Comparison of ENCODE assay signal across 18 cellular contexts in genomic region chr7:6416516-6417145, GRCh38. TPM values are rescaled to one million over a fixed set of nuclear protein-coding genes. Genes with fewer than 3 reads are reported as not detected.
DNase-seq lines count a peak whose midpoint lies in the region; ATAC-seq, FAIRE-seq and TF ChIP-seq lines count a peak whose summit lies in the region.
"Had no signal": no experiment of that assay in that cellular context is flagged by ENCODE, and none has a peak within 500 bp of the region (broad histone marks: within the 10 kb centered on the region; RNA-seq: fewer than 3 reads in every experiment).

No MANE protein-coding gene starts in this region.

- peaks cover 48% of the 10 kb centered on the region for H3K36me3 Mint-ChIP-seq in stimulated activated naive CD8-positive, alpha-beta T cell treated with anti-CD3 and anti-CD28 coated beads, Interleukin-15, Interleukin-2, amounts not matched to agents 100 ng/mL and 50 ng/mL, for 24 hours (ENCODE audit: low read depth)
- peaks cover 8% of the 10 kb centered on the region for H3K36me3 Mint-ChIP-seq in glutamatergic neuron (ENCODE audit: unreplicated experiment)
- H3K36me3 Mint-ChIP-seq in stimulated activated naive B cell treated with anti-CD40 and anti-IgM and Interleukin-4, amounts not matched to agents 10 μg/mL and 1 μg/mL and 100 μg/mL, for 72 hours = peaks cover 37 to 52% of the 10 kb centered on the region in 2 donors

- no peaks in the 10 kb centered on the region for H3K27me3 Mint-ChIP-seq in stimulated activated naive CD8-positive, alpha-beta T cell treated with anti-CD3 and anti-CD28 coated beads, Interleukin-15, Interleukin-2, amounts not matched to agents 100 ng/mL and 50 ng/mL, for 24 hours
- H3K27me3 Mint-ChIP-seq in stimulated activated naive CD8-positive, alpha-beta T cell treated with anti-CD3 and anti-CD28 coated beads, Interleukin-15, amount 100 ng/mL, for 72 hours = no peaks in the 10 kb centered on the region
- peaks cover 7% of the 10 kb centered on the region for H3K27me3 Mint-ChIP-seq in glutamatergic neuron (ENCODE audit: unreplicated experiment)
- no peaks in the 10 kb centered on the region for H3K27me3 Mint-ChIP-seq in stimulated activated naive B cell treated with anti-CD40 and anti-IgM and Interleukin-4, amounts not matched to agents 10 μg/mL and 1 μg/mL and 100 μg/mL, for 72 hours
- H3K27me3 Mint-ChIP-seq: activated CD4-positive, alpha-beta T cell treated with anti-CD3 and anti-CD28 coated beads, Interleukin-2, amount 10 ng/mL, durations not matched to agents 24 days and 14 days; memory B cell had no signal

- no peak for DNase-seq in stimulated activated naive CD8-positive, alpha-beta T cell treated with anti-CD3 and anti-CD28 coated beads, Interleukin-15, amount 100 ng/mL, for 72 hours
- DNase-seq in glutamatergic neuron = no peak
- no peak for DNase-seq in urothelium cell line (ENCODE audit: low spot score)
- no peak for DNase-seq in stimulated activated naive B cell treated with anti-CD40 and anti-IgM and Interleukin-4, amounts not matched to agents 10 μg/mL and 1 μg/mL and 100 μg/mL, for 72 hours
- DNase-seq: activated CD4-positive, alpha-beta T cell treated with anti-CD3 and anti-CD28 coated beads, Interleukin-2, amount 10 ng/mL, durations not matched to agents 24 days and 14 days; anterior cingulate cortex; GOT3; NCI-H2107; NCI-H774; nucleus accumbens; Right ventricle myocardium superior; stomach had no signal

- no peak for TF ChIP-seq CTCF in glutamatergic neuron (IDR thresholded peaks at IDR 0.05; ENCODE audit: partially characterized antibody, unreplicated experiment)

- H3K4me3 Mint-ChIP-seq in stimulated activated naive CD8-positive, alpha-beta T cell treated with anti-CD3 and anti-CD28 coated beads, Interleukin-15, Interleukin-2, amounts not matched to agents 100 ng/mL and 50 ng/mL, for 24 hours = no peak overlapping the region
- H3K4me3 Mint-ChIP-seq in stimulated activated naive CD8-positive, alpha-beta T cell treated with anti-CD3 and anti-CD28 coated beads, Interleukin-15, amount 100 ng/mL, for 72 hours = no peak overlapping the region
- H3K4me3 Mint-ChIP-seq in glutamatergic neuron (ENCODE audit: unreplicated experiment) = peak overlapping the region; percentile 21
- no peak overlapping the region for H3K4me3 Mint-ChIP-seq in stimulated activated naive B cell treated with anti-CD40 and anti-IgM and Interleukin-4, amounts not matched to agents 10 μg/mL and 1 μg/mL and 100 μg/mL, for 72 hours
- H3K4me3 Mint-ChIP-seq: activated CD4-positive, alpha-beta T cell treated with anti-CD3 and anti-CD28 coated beads, Interleukin-2, amount 10 ng/mL, durations not matched to agents 24 days and 14 days; memory B cell; T-helper 2 cell treated with Interferon-gamma antibody and Interleukin-4, amounts not matched to agents 5 μg/mL and 100 μg/mL, for 36 hours had no signal

- H3K27ac Mint-ChIP-seq in stimulated activated naive CD8-positive, alpha-beta T cell treated with anti-CD3 and anti-CD28 coated beads, Interleukin-15, Interleukin-2, amounts not matched to agents 100 ng/mL and 50 ng/mL, for 24 hours = peak overlapping the region; percentile 21
- H3K27ac Mint-ChIP-seq in stimulated activated naive CD8-positive, alpha-beta T cell treated with anti-CD3 and anti-CD28 coated beads, Interleukin-15, amount 100 ng/mL, for 72 hours = peak overlapping the region in 1 of 2 donors; percentile 27
- H3K27ac Mint-ChIP-seq in glutamatergic neuron (ENCODE audit: unreplicated experiment) = peak overlapping the region; percentile 89
- H3K27ac Mint-ChIP-seq in stimulated activated naive B cell treated with anti-CD40 and anti-IgM and Interleukin-4, amounts not matched to agents 10 μg/mL and 1 μg/mL and 100 μg/mL, for 72 hours = no peak overlapping the region
- H3K27ac Mint-ChIP-seq: activated CD4-positive, alpha-beta T cell treated with anti-CD3 and anti-CD28 coated beads, Interleukin-2, amount 10 ng/mL, durations not matched to agents 24 days and 14 days; memory B cell; T-helper 2 cell treated with Interferon-gamma antibody and Interleukin-4, amounts not matched to agents 5 μg/mL and 100 μg/mL, for 36 hours had no signal

- FAIRE-seq in urothelium cell line (lab: Jason Lieb, UNC) = peak; percentile 95

- no peak for ATAC-seq in stimulated activated naive CD8-positive, alpha-beta T cell treated with anti-CD3 and anti-CD28 coated beads, Interleukin-15, amount 100 ng/mL, for 72 hours
- ATAC-seq in SK-N-SH treated with all-trans-retinoic acid at 6 μM for 48 hours (peak; percentile 7; the same call in 1 of the 3 replicates), HG03460 (IDR thresholded peaks at IDR 0.05; ENCODE audit: unreplicated experiment) (no peak), GM21825 (IDR thresholded peaks at IDR 0.05; ENCODE audit: unreplicated experiment) (no peak)
- no peak for ATAC-seq in stimulated activated naive B cell treated with anti-CD40 and anti-IgM and Interleukin-4, amounts not matched to agents 10 μg/mL and 1 μg/mL and 100 μg/mL, for 72 hours (replicated peaks)

- no peaks in the 10 kb centered on the region for H3K9me3 Mint-ChIP-seq in stimulated activated naive CD8-positive, alpha-beta T cell treated with anti-CD3 and anti-CD28 coated beads, Interleukin-15, Interleukin-2, amounts not matched to agents 100 ng/mL and 50 ng/mL, for 24 hours
- no peaks in the 10 kb centered on the region for H3K9me3 Mint-ChIP-seq in stimulated activated naive CD8-positive, alpha-beta T cell treated with anti-CD3 and anti-CD28 coated beads, Interleukin-15, amount 100 ng/mL, for 72 hours
- peaks cover 12% of the 10 kb centered on the region for H3K9me3 Mint-ChIP-seq in glutamatergic neuron (ENCODE audit: unreplicated experiment)
- H3K9me3 Mint-ChIP-seq in stimulated activated naive B cell treated with anti-CD40 and anti-IgM and Interleukin-4, amounts not matched to agents 10 μg/mL and 1 μg/mL and 100 μg/mL, for 72 hours = no peaks in the 10 kb centered on the region
- H3K9me3 Mint-ChIP-seq: activated CD4-positive, alpha-beta T cell treated with anti-CD3 and anti-CD28 coated beads, Interleukin-2, amount 10 ng/mL, durations not matched to agents 24 days and 14 days; memory B cell; T-helper 2 cell treated with Interferon-gamma antibody and Interleukin-4, amounts not matched to agents 5 μg/mL and 100 μg/mL, for 36 hours had no signal

- H3K4me1 Mint-ChIP-seq in stimulated activated naive CD8-positive, alpha-beta T cell treated with anti-CD3 and anti-CD28 coated beads, Interleukin-15, Interleukin-2, amounts not matched to agents 100 ng/mL and 50 ng/mL, for 24 hours (ENCODE audit: low read depth) = no peaks in the 10 kb centered on the region
- no peaks in the 10 kb centered on the region for H3K4me1 Mint-ChIP-seq in stimulated activated naive CD8-positive, alpha-beta T cell treated with anti-CD3 and anti-CD28 coated beads, Interleukin-15, amount 100 ng/mL, for 72 hours
- H3K4me1 Mint-ChIP-seq in glutamatergic neuron (ENCODE audit: low read depth, unreplicated experiment) = peaks cover 4% of the 10 kb centered on the region
- H3K4me1 Mint-ChIP-seq in stimulated activated naive B cell treated with anti-CD40 and anti-IgM and Interleukin-4, amounts not matched to agents 10 μg/mL and 1 μg/mL and 100 μg/mL, for 72 hours = no peaks in the 10 kb centered on the region
- H3K4me1 Mint-ChIP-seq: activated CD4-positive, alpha-beta T cell treated with anti-CD3 and anti-CD28 coated beads, Interleukin-2, amount 10 ng/mL, durations not matched to agents 24 days and 14 days; memory B cell had no signal

TF ChIP-seq in SK-N-SH treated with all-trans-retinoic acid at 6 μM for 48 hours, 23 proteins besides CTCF, POLR2A, EP300 and RAD21:
- TF ChIP-seq CSRNP3 (CRISPR knock-in tag; IDR thresholded peaks at IDR 0.05) (no peak), ZNF8 (CRISPR knock-in tag; IDR thresholded peaks at IDR 0.05) (no peak), CREB5 (CRISPR knock-in tag; IDR thresholded peaks at IDR 0.05; ENCODE audit: low read depth) (no peak)

RNA-seq across cellular contexts. Expression of gene DAGLB, which starts 31.1 kb away (rescaled TPM):
- total RNA-seq in glutamatergic neuron (ENCODE audit: unreplicated experiment) = 63.2 TPM

RNA-seq across cellular contexts. Expression of gene RAC1, which starts 42.3 kb away (rescaled TPM):
- total RNA-seq in glutamatergic neuron (ENCODE audit: unreplicated experiment) = 172 TPM
